Comparison of ENCODE assay signal across 25 cellular contexts in the genomic region with DNA sequence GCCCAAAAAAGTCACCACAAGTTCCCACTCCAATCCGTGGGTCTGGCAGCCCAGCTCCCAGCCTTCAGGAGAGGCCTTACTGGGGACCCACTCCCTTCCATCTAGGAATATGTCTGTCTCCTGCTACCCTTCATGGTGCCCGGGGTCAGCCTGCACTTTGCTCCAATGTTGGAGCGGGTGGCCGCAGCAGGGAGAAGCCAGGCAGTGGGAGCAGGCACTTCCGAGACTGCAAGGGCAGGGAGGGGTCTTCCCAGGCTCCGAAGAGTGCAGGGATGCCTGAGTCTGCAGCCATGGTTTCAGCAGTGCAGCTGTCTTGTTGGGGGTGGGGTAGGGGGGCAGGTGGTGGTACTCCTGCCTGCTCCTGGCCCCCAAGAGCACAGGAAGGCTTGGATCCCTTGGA.
"Had no signal": no experiment of that assay in that cellular context is flagged by ENCODE, and none has a peak within 500 bp of the region (broad histone marks: within the 10 kb centered on the region; RNA-seq: fewer than 3 reads in every experiment).

No MANE protein-coding gene starts in this region.

- ATAC-seq: naive thymus-derived CD8-positive, alpha-beta T cell; natural killer cell treated with Interleukin-12 subunit alpha and Interleukin-12 subunit beta and Interleukin-15 and Interleukin-18, amount 100 ng/mL, for 72 hours; psoas muscle; right cardiac atrium; right lobe of liver; stimulated activated effector memory CD8-positive, alpha-beta T cell treated with anti-CD3 and anti-CD28 coated beads, Interleukin-12 subunit alpha, Interleukin-12 subunit beta, amount 100 ng/mL, for 72 hours; stimulated activated naive B cell treated with anti-CD40 and anti-IgM and Interleukin-4, amounts not matched to agents 10 μg/mL and 1 μg/mL and 100 μg/mL, for 72 hours had no signal

- H3K4me3 ChIP-seq: ovary, psoas muscle, right lobe of liver, sigmoid colon, stomach, thoracic aorta, thyroid gland, tibial nerve, upper lobe of left lung, vagina had no signal

- H3K9me3 ChIP-seq: ovary, right lobe of liver, thoracic aorta, thyroid gland, vagina had no signal

- H3K27ac ChIP-seq: ovary, parathyroid adenoma, psoas muscle, right lobe of liver, sigmoid colon, stomach, thoracic aorta, thyroid gland, tibial nerve, upper lobe of left lung, vagina had no signal

- H3K4me1 ChIP-seq: parathyroid adenoma, psoas muscle, right lobe of liver, sigmoid colon, stomach, thyroid gland, tibial nerve, upper lobe of left lung, vagina had no signal

- H3K79me2 ChIP-seq: parathyroid adenoma had no signal

- FAIRE-seq: small intestine had no signal

- H3K9ac ChIP-seq: parathyroid adenoma had no signal

- H2AFZ ChIP-seq: parathyroid adenoma had no signal

- H3K27me3 ChIP-seq: ovary, right lobe of liver, sigmoid colon, stomach, thyroid gland, tibial nerve, upper lobe of left lung, vagina had no signal

- DNase-seq: naive B cell; naive thymus-derived CD8-positive, alpha-beta T cell; nephron progenitor cell; occipital lobe; ovary; psoas muscle; right lobe of liver; small intestine; stimulated activated CD4-positive, alpha-beta T cell treated with anti-CD3 and anti-CD28 coated beads, Interleukin-12 subunit alpha, Interleukin-12 subunit beta, amount 100 ng/mL, for 4 hours; stimulated activated CD4-positive, alpha-beta T cell treated with anti-CD3 and anti-CD28 coated beads, Interleukin-1b, Interleukin-23, amount 100 ng/mL, for 48 hours; stimulated activated CD4-positive, alpha-beta T cell treated with anti-CD3 and anti-CD28 coated beads, Interleukin-4, amount 100 ng/mL, for 24 hours; stimulated activated naive B cell treated with anti-CD40 and anti-IgM and Interleukin-4, amounts not matched to agents 10 μg/mL and 1 μg/mL and 100 μg/mL, for 72 hours; stimulated activated naive CD4-positive, alpha-beta T cell treated with Interleukin-2 at 50 U/mL for 16 hours; stomach; thyroid gland; trophoblast cell had no signal

- H3K36me3 ChIP-seq: ovary, right lobe of liver, sigmoid colon, stomach, thoracic aorta, thyroid gland, tibial nerve, upper lobe of left lung, vagina had no signal
